ENCODE assay signal across 25 cellular contexts in the genomic region with DNA sequence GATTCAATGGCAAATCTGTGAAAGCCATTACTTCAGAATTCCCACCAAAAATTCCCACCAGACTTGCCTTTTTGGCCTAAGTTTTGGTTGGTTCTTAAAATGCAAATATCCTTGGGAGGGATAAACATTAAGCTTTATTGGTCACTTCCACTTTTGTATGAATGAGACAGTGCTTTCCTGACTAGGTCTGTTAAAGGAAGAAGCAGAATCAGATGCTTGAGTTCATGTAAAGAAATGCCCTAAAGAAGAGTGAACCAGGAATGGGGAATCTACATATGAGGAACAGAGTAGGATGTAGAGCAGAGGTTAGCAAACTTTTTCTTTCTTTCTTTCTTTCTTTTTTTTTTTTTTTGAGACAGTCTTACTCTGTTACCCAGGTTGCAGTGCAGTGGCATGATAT.
"Had no signal": no experiment of that assay in that cellular context is flagged by ENCODE, and none has a peak within 500 bp of the region (broad histone marks: within the 10 kb centered on the region; RNA-seq: fewer than 3 reads in every experiment).

No MANE protein-coding gene starts in this region.

- H3K4me1 ChIP-seq: gastrocnemius medialis, uterus had no signal

- ATAC-seq: gastrocnemius medialis; left cardiac atrium; left ventricle myocardium superior; natural killer cell treated with Interleukin-12 subunit alpha and Interleukin-12 subunit beta and Interleukin-15 and Interleukin-18, amount 100 ng/mL, for 72 hours; right cardiac atrium had no signal

- H3K27me3 ChIP-seq: esophagus muscularis mucosa, gastrocnemius medialis, neural progenitor cell, pancreas, suprapubic skin, thyroid gland, uterus had no signal

- H3K27ac Mint-ChIP-seq: immature natural killer cell; natural killer cell treated with Interleukin-12 subunit alpha and Interleukin-12 subunit beta and Interleukin-15 and Interleukin-18, amount 100 ng/mL, for 72 hours; neural progenitor cell; type B pancreatic cell had no signal

- H3K9me3 Mint-ChIP-seq: immature natural killer cell; natural killer cell treated with Interleukin-12 subunit alpha and Interleukin-12 subunit beta and Interleukin-15 and Interleukin-18, amount 100 ng/mL, for 72 hours had no signal

- H3K36me3 ChIP-seq: esophagus muscularis mucosa, gastrocnemius medialis, neural progenitor cell, pancreas, suprapubic skin, thyroid gland, uterus had no signal

- H3K9me3 ChIP-seq: esophagus muscularis mucosa, gastrocnemius medialis, pancreas, suprapubic skin, thyroid gland, uterus had no signal

- H3K27me3 Mint-ChIP-seq: natural killer cell treated with Interleukin-12 subunit alpha and Interleukin-12 subunit beta and Interleukin-15 and Interleukin-18, amount 100 ng/mL, for 72 hours; progenitor cell of endocrine pancreas had no signal

- H3K4me3 ChIP-seq: esophagus muscularis mucosa, gastrocnemius medialis, lung, neural progenitor cell, pancreas, suprapubic skin, thyroid gland, uterus had no signal

- H3K36me3 Mint-ChIP-seq: natural killer cell treated with Interleukin-12 subunit alpha and Interleukin-12 subunit beta and Interleukin-15 and Interleukin-18, amount 100 ng/mL, for 72 hours; neural progenitor cell; type B pancreatic cell had no signal

- H3K27ac ChIP-seq: epithelial cell of prostate, esophagus muscularis mucosa, gastrocnemius medialis, neural progenitor cell, suprapubic skin, thyroid gland, uterus had no signal

- H3K4me3 Mint-ChIP-seq: natural killer cell treated with Interleukin-12 subunit alpha and Interleukin-12 subunit beta and Interleukin-15 and Interleukin-18, amount 100 ng/mL, for 72 hours; neural progenitor cell; type B pancreatic cell had no signal

- H2AFZ ChIP-seq: neural progenitor cell had no signal

- H3K4me2 ChIP-seq: neural progenitor cell had no signal

- DNase-seq: cortex of kidney; effector memory CD4-positive, alpha-beta T cell; gastrocnemius medialis; glutamatergic neuron; immature natural killer cell; left cardiac atrium; left ventricle myocardium superior; mesenchymal stem cell; midbrain; occipital lobe; pancreas; right cardiac atrium; small intestine; stimulated activated CD4-positive, alpha-beta T cell treated with anti-CD3 and anti-CD28 coated beads, Interleukin-12 subunit alpha, Interleukin-12 subunit beta, amount 100 ng/mL, for 4 hours; stimulated activated naive CD4-positive, alpha-beta T cell treated with Interleukin-2 at 50 U/mL for 16 hours; thyroid gland; uterus had no signal
